ENCODE assay signal across 26 cellular contexts in genomic region chr1:147624011-147624410, GRCh38.
"Had no signal": no experiment of that assay in that cellular context is flagged by ENCODE, and none has a peak within 500 bp of the region (broad histone marks: within the 10 kb centered on the region; RNA-seq: fewer than 3 reads in every experiment).

No MANE protein-coding gene starts in this region.

- FAIRE-seq: urothelium cell line had no signal

- DNase-seq: stimulated activated CD4-positive, alpha-beta T cell treated with anti-CD3 and anti-CD28 coated beads, Interleukin-2, amount 100 ng/mL, for 48 hours; stimulated activated CD4-positive, alpha-beta T cell treated with anti-CD3 and anti-CD28 coated beads, Interleukin-4, amount 100 ng/mL, for 1 hour; stimulated activated CD4-positive, alpha-beta T cell treated with anti-CD3 and anti-CD28 coated beads, Interleukin-4, amount 100 ng/mL, for 24 hours; stimulated activated CD4-positive, alpha-beta T cell treated with anti-CD3 and anti-CD28 coated beads, Interleukin-4, amount 100 ng/mL, for 4 hours; stimulated activated CD8-positive, alpha-beta memory T cell treated with anti-CD3 and anti-CD28 coated beads, Interleukin-4, amount 100 ng/mL, for 48 hours; stimulated activated naive B cell treated with anti-CD40 and anti-IgM and Interleukin-4, amounts not matched to agents 10 μg/mL and 1 μg/mL and 100 μg/mL, for 72 hours; stimulated activated naive CD4-positive, alpha-beta T cell; stimulated activated naive CD4-positive, alpha-beta T cell treated with Interleukin-2 at 50 U/mL for 16 hours; stimulated activated naive CD8-positive, alpha-beta T cell treated with anti-CD3 and anti-CD28 coated beads, Interleukin-15, amount 100 ng/mL, for 72 hours; stimulated activated naive CD8-positive, alpha-beta T cell treated with anti-CD3 and anti-CD28 coated beads, Interleukin-15, Interleukin-2, amounts not matched to agents 100 U/mL and 50 U/mL, for 24 hours; stomach; substantia nigra; testis; thyroid gland; tibial artery; transverse colon; upper lobe of right lung; uterus had no signal

- H3K36me3 ChIP-seq: uterus had no signal

- H3K27me3 ChIP-seq: stomach, suprapubic skin, testis, thyroid gland, tibial artery, tibial nerve, transverse colon, upper lobe of left lung, upper lobe of right lung, uterus, vagina had no signal

- ATAC-seq: stimulated activated effector memory CD8-positive, alpha-beta T cell treated with anti-CD3 and anti-CD28 coated beads, Interleukin-12 subunit alpha, Interleukin-12 subunit beta, amount 100 ng/mL, for 72 hours; stimulated activated memory B cell treated with anti-CD40 and anti-IgM and Interleukin-4, amounts not matched to agents 10 μg/mL and 1 μg/mL and 100 μg/mL, for 72 hours; stimulated activated naive B cell treated with anti-CD40 and anti-IgM and Interleukin-4, amounts not matched to agents 10 μg/mL and 1 μg/mL and 100 μg/mL, for 72 hours; stimulated activated naive CD8-positive, alpha-beta T cell treated with anti-CD3 and anti-CD28 coated beads, Interleukin-15, amount 100 ng/mL, for 72 hours; stimulated activated naive CD8-positive, alpha-beta T cell treated with anti-CD3 and anti-CD28 coated beads, Interleukin-15, Interleukin-2, amounts not matched to agents 100 U/mL and 50 U/mL, for 24 hours; upper lobe of right lung had no signal

- H3K27ac ChIP-seq: stomach, suprapubic skin, testis, thoracic aorta, thyroid gland, tibial artery, tibial nerve, transverse colon, upper lobe of left lung, upper lobe of right lung, uterus, vagina had no signal

- H3K9me3 ChIP-seq: stomach, suprapubic skin, testis, thoracic aorta, thyroid gland, tibial artery, tibial nerve, transverse colon, upper lobe of left lung, upper lobe of right lung, uterus, vagina had no signal

- H3K4me1 ChIP-seq: suprapubic skin, testis, tibial artery, uterus had no signal

- H3K4me3 ChIP-seq: stomach, suprapubic skin, testis, thoracic aorta, thyroid gland, tibial artery, tibial nerve, transverse colon, upper lobe of left lung, upper lobe of right lung, uterus, vagina had no signal
